20 cellular contexts compared by ENCODE assay signal in the genomic region with DNA sequence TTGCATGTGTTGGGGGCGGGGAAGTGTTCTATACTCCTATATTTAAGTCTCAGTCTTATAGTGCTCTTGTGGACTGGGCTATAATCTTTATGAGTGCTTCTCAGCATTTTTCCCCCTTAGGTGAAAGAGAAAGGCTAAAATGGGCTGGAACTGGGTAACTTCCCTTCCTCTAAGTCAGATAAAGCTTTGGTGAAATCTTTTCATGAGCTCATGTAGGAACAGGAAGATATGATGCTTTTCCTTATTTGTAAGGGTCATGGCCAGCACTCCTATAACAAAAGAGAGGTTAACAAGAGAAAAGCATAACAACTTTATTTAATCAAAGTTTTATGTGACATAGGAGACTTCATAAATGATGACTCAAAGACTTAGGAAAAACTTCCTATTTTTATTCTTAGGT.
DNase-seq lines count a peak whose midpoint lies in the region; ATAC-seq and TF ChIP-seq lines count a peak whose summit lies in the region.
"Had no signal": no experiment of that assay in that cellular context is flagged by ENCODE, and none has a peak within 500 bp of the region (broad histone marks: within the 10 kb centered on the region; RNA-seq: fewer than 3 reads in every experiment).

No MANE protein-coding gene starts in this region.

- H3F3A ChIP-seq in PC-3 (ENCODE audit: low read length, unreplicated experiment) = no peaks in the 10 kb centered on the region

- no peaks in the 10 kb centered on the region for H3K79me2 ChIP-seq in PC-3 (ENCODE audit: low read length)

- no peak overlapping the region for H3K4me2 ChIP-seq in PC-3 (ENCODE audit: low read length)
- H3K4me2 ChIP-seq: BLaER1 had no signal

- H3K36me3 ChIP-seq in PC-3 (ENCODE audit: low read depth, low read length) (no peaks in the 10 kb centered on the region), left ventricle myocardium inferior (no peaks in the 10 kb centered on the region)
- no peaks in the 10 kb centered on the region for H3K36me3 ChIP-seq in CD8-positive, alpha-beta T cell (ENCODE audit: insufficient read depth, low read length)
- H3K36me3 ChIP-seq: BE2C, BLaER1 had no signal

- H3K9me3 ChIP-seq in PC-3 (ENCODE audit: low read length) = no peaks in the 10 kb centered on the region
- no peaks in the 10 kb centered on the region for H3K9me3 ChIP-seq in CD8-positive, alpha-beta T cell (ENCODE audit: low read length)
- H3K9me3 ChIP-seq in left ventricle myocardium inferior (replicated peaks) = peaks cover 15% of the 10 kb centered on the region
- H3K9me3 ChIP-seq: BE2C, BLaER1, Caco-2 had no signal

- CTCF ChIA-PET in PC-3 (lab: Charles Lee) = no interaction called here
- CTCF ChIA-PET in CD8-positive, alpha-beta T cell (lab: Charles Lee) = no interaction called here

- intact Hi-C loops in PC-3 (cut with micrococcal nuclease) (no loop called here), left ventricle myocardium inferior (cut with micrococcal nuclease) (no loop called here)
- intact Hi-C loops in CD8-positive, alpha-beta T cell (cut with DNase I, micrococcal nuclease) = no loop called here

- H3K4me3 Mint-ChIP-seq in CD8-positive, alpha-beta T cell = no peak overlapping the region
- H3K4me3 Mint-ChIP-seq: CD14-positive monocyte; CD4-positive, alpha-beta memory T cell; CD4-positive, CD25-positive, alpha-beta regulatory T cell had no signal

- H2AFZ ChIP-seq in PC-3 (ENCODE audit: low read length) = no peak overlapping the region

- H3K27ac ChIP-seq in PC-3 (ENCODE audit: low read length) (no peak overlapping the region), left ventricle myocardium inferior (replicated peaks) (no peak overlapping the region)
- H3K27ac ChIP-seq in CD8-positive, alpha-beta T cell (ENCODE audit: low read depth, low read length) = no peak overlapping the region
- H3K27ac ChIP-seq: BLaER1 had no signal

- DNase-seq in PC-3 = no peak
- peak; percentile 81 for DNase-seq in dermis blood vessel endothelial cell
- DNase-seq in glomerular endothelial cell (ENCODE audit: extremely low read depth, low read depth, low spot score) = peak; percentile 52
- peak; percentile 2 for DNase-seq in pulmonary artery endothelial cell (ENCODE audit: low read depth, low spot score)
- no peak for DNase-seq in CD8-positive, alpha-beta T cell
- DNase-seq in left ventricle myocardium inferior = no peak
- DNase-seq in Kasumi-1 (lab: John Stamatoyannopoulos, UW) = no peak
- DNase-seq: 8988T; ACHN; BE2C; C1 segment of cervical spinal cord; Caco-2; Calu3; CD4-positive, alpha-beta memory T cell; CD4-positive, CD25-positive, alpha-beta regulatory T cell; DMS79 treated with DMSO at 0.1 percent for 48 hours; GF-D8 had no signal

- no peak overlapping the region for H3K9ac ChIP-seq in PC-3 (ENCODE audit: low read length)
- H3K9ac ChIP-seq: BLaER1 had no signal

- no TSS peak for BruUV-seq in PC-3 (replicated peaks; lab: Mats Ljungman, UMichigan)

- no peaks in the 10 kb centered on the region for H3K27me3 Mint-ChIP-seq in CD8-positive, alpha-beta T cell (ENCODE audit: low read depth)
- H3K27me3 Mint-ChIP-seq: CD4-positive, alpha-beta memory T cell; CD4-positive, CD25-positive, alpha-beta regulatory T cell had no signal

- H3K27me3 ChIP-seq in PC-3 (ENCODE audit: low read length) (no peaks in the 10 kb centered on the region), left ventricle myocardium inferior (ENCODE audit: low read depth) (no peaks in the 10 kb centered on the region)
- H3K27me3 ChIP-seq in CD8-positive, alpha-beta T cell (ENCODE audit: insufficient read depth, low read length) = no peaks in the 10 kb centered on the region
- H3K27me3 ChIP-seq: BE2C, BLaER1 had no signal

- H3K36me3 Mint-ChIP-seq in CD8-positive, alpha-beta T cell = no peaks in the 10 kb centered on the region
- H3K36me3 Mint-ChIP-seq: CD14-positive monocyte; CD4-positive, alpha-beta memory T cell; CD4-positive, CD25-positive, alpha-beta regulatory T cell had no signal

- H3K9me3 Mint-ChIP-seq in CD8-positive, alpha-beta T cell = peaks cover 15% of the 10 kb centered on the region

- H3K4me3 ChIP-seq in PC-3 (ENCODE audit: low read length) = no peak overlapping the region
- H3K4me3 ChIP-seq in CD8-positive, alpha-beta T cell (ENCODE audit: low read depth, low read length) = no peak overlapping the region
- H3K4me3 ChIP-seq in left ventricle myocardium inferior = no peak overlapping the region
- H3K4me3 ChIP-seq: BLaER1 had no signal

- H3K27ac Mint-ChIP-seq in CD8-positive, alpha-beta T cell = no peak overlapping the region
- H3K27ac Mint-ChIP-seq: CD14-positive monocyte; CD4-positive, alpha-beta memory T cell; CD4-positive, CD25-positive, alpha-beta regulatory T cell had no signal

- no peak for TF ChIP-seq CTCF in PC-3 (conservative IDR thresholded peaks at IDR 0.05; ENCODE audit: low read depth, low read length)
- no peak for TF ChIP-seq CTCF in CD8-positive, alpha-beta T cell (IDR thresholded peaks at IDR 0.05)
- no peak for TF ChIP-seq CTCF in left ventricle myocardium inferior (IDR thresholded peaks at IDR 0.05; ENCODE audit: borderline replicate concordance)

- no peaks in the 10 kb centered on the region for H3K4me1 Mint-ChIP-seq in CD8-positive, alpha-beta T cell (ENCODE audit: low read depth)
- H3K4me1 Mint-ChIP-seq: CD14-positive monocyte; CD4-positive, alpha-beta memory T cell had no signal

- peak; percentile 59 for ATAC-seq in PC-3
- ATAC-seq in GM18511 (IDR thresholded peaks at IDR 0.05; ENCODE audit: unreplicated experiment) = no peak
- ATAC-seq in CD8-positive, alpha-beta T cell = no peak

- H3K9me2 ChIP-seq in PC-3 (replicated peaks; ENCODE audit: low read length) = no peaks in the 10 kb centered on the region

- POLR2A ChIA-PET in PC-3 (lab: Charles Lee; ENCODE audit: unreplicated experiment) = interaction anchor here (0.6 kb wide), 2 partner anchors 29 to 394 kb away, joined by 5 to 6 read pairs; no protein-coding TSS in a partner anchor
- POLR2A ChIA-PET in CD8-positive, alpha-beta T cell (lab: Charles Lee) = no interaction called here

- no peaks in the 10 kb centered on the region for H4K20me1 ChIP-seq in PC-3 (ENCODE audit: low read length)
- H4K20me1 ChIP-seq: BLaER1 had no signal

- no peaks in the 10 kb centered on the region for H3K4me1 ChIP-seq in PC-3 (ENCODE audit: insufficient read depth, low read length)
- H3K4me1 ChIP-seq in CD8-positive, alpha-beta T cell (ENCODE audit: insufficient read depth, low read length) = no peaks in the 10 kb centered on the region
- no peaks in the 10 kb centered on the region for H3K4me1 ChIP-seq in left ventricle myocardium inferior
- H3K4me1 ChIP-seq: BE2C, BLaER1, Caco-2 had no signal

Comparison
In these comparisons a context has a peak if more than half of its experiments do, and no peak if none do; other contexts are left out.
1. DNase-seq: peak in dermis blood vessel endothelial cell (single experiment), glomerular endothelial cell (single experiment) and pulmonary artery endothelial cell (single experiment); none in PC-3 (single experiment), CD8-positive, alpha-beta T cell (0 of 7), left ventricle myocardium inferior (single experiment) and Kasumi-1 (0 of 2).